Comparison of ENCODE assay signal across 8 cellular contexts in the genomic region with DNA sequence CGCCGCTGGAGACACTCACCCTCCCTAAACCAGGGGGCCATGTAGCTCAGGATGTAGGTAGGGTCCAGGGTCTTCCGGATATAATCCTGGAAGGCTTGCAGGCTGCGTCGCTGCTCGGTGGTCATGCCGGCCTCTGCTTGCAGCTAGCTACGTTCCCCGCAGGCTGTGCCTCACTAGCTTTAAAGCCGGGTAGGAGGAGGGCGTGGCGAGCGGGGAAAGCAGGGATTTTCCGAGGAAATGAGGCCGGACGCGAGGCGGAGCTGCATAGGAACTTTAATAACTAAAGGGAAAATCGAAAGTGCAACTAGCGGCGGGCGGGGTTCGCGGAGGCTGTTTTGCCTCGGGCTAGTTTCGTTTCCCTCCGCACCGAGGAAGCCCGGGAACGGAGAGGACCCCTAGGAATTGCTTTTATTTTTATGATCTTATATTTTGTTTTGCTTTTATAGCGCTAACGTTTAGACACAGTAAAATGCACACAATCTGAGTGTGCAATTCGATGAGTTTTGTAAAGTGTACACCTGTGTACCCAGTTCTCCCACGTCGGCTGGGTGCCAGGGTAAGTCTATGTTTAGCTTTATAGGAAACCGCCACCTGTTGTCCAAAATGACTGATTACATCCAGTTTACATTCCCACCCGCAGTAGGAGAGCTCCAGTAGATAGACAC. TPM values are rescaled to one million over a fixed set of nuclear protein-coding genes. Genes with fewer than 3 reads are reported as not detected.
DNase-seq lines count a peak whose midpoint lies in the region; ATAC-seq, FAIRE-seq and TF ChIP-seq lines count a peak whose summit lies in the region.

TSS of gene RIGI (minus strand) at position 155 of the 665 bp plus-strand sequence. CDS start at position 125, 30 bp downstream.

- no peaks in the 10 kb centered on the region for H3K9me3 ChIP-seq in endothelial cell of umbilical vein (replicated peaks; ENCODE audit: control insufficient read depth, insufficient read depth, low read length)
- H3K9me3 ChIP-seq in mononuclear cell (ENCODE audit: low read depth, low read length): no peaks in the 10 kb centered on the region

- ATAC-seq in GM19468 (IDR thresholded peaks at IDR 0.05; ENCODE audit: extremely low read depth, unreplicated experiment): peak; percentile 47

- TF ChIP-seq POLR2A in endothelial cell of umbilical vein (IDR thresholded peaks at IDR 0.05; ENCODE audit: low read depth, low read length): peak; percentile 87

- H3K4me2 ChIP-seq in endothelial cell of umbilical vein (ENCODE audit: insufficient read depth, low read length): peak within 1 kb of the TSS; percentile 94

- DNase-seq in COR-L47 (lab: John Stamatoyannopoulos, UW): peak; percentile 92
- peak; percentile 90 for DNase-seq in HS-5 (ENCODE audit: low read depth)
- peak; percentile 68 to 72 for DNase-seq in NOMO-1 (lab: John Stamatoyannopoulos, UW; ENCODE audit: unreplicated experiment in 2 of 2)
- peak; percentile 80 for DNase-seq in activated CD8-positive, alpha-beta memory T cell treated with anti-CD3 and anti-CD28 coated beads, Interleukin-2, amount 50 U/mL, for 4 hours
- peak; percentile 97 for DNase-seq in endothelial cell of umbilical vein (ENCODE audit: low read depth, low spot score)
- peak; percentile 54 to 75 for DNase-seq in stimulated activated CD8-positive, alpha-beta memory T cell treated with anti-CD3 and anti-CD28 coated beads, Interleukin-4, amount 100 ng/mL, for 1 hour (ENCODE audit: low read depth in 2 of 2, low spot score in 1 of 2)

- peak; percentile 92 for FAIRE-seq in endothelial cell of umbilical vein (lab: Jason Lieb, UNC)

- no peaks in the 10 kb centered on the region for H4K20me1 ChIP-seq in endothelial cell of umbilical vein (replicated peaks; ENCODE audit: control insufficient read depth, extremely low read depth, insufficient read depth, low read length)

- H3K27me3 ChIP-seq in endothelial cell of umbilical vein (ENCODE audit: control insufficient read depth in 2 of 2, insufficient read depth in 2 of 2, low read length in 2 of 2): no peaks in the 10 kb centered on the region
- H3K27me3 ChIP-seq in mononuclear cell (ENCODE audit: insufficient read depth, low read length): no peaks in the 10 kb centered on the region

- H3K79me2 ChIP-seq in endothelial cell of umbilical vein (ENCODE audit: control insufficient read depth, insufficient read depth, low read length): peaks cover 29% of the 10 kb centered on the region

- peak within 1 kb of the TSS; percentile 61 for H3K27ac ChIP-seq in endothelial cell of umbilical vein (ENCODE audit: insufficient read depth, low read depth, low read length)

- peak within 1 kb of the TSS; percentile 62 for H3K9ac ChIP-seq in endothelial cell of umbilical vein (replicated peaks; ENCODE audit: extremely low read depth, insufficient read depth, low read length)

- peak; percentile 29 to 43 for TF ChIP-seq CTCF in endothelial cell of umbilical vein (IDR thresholded peaks at IDR 0.05; ENCODE audit: extremely low read depth in 1 of 2, insufficient read depth in 1 of 2, low read depth in 1 of 2, low read length in 2 of 2)

- no peaks in the 10 kb centered on the region for H3K9me1 ChIP-seq in endothelial cell of umbilical vein (replicated peaks; ENCODE audit: control insufficient read depth, extremely low read depth, insufficient read depth, low read length)

- no peaks in the 10 kb centered on the region for H3K36me3 ChIP-seq in endothelial cell of umbilical vein (ENCODE audit: control insufficient read depth in 2 of 2, extremely low read depth in 1 of 2, insufficient read depth in 2 of 2, low read length in 2 of 2)

- H3K4me1 ChIP-seq in endothelial cell of umbilical vein (ENCODE audit: control insufficient read depth, extremely low read depth, insufficient read depth, low read length): peaks cover 15% of the 10 kb centered on the region
- H3K4me1 ChIP-seq in mononuclear cell (ENCODE audit: insufficient read depth, low read length): peaks cover 32% of the 10 kb centered on the region

- BruUV-seq in endothelial cell of umbilical vein (replicated peaks; lab: Mats Ljungman, UMichigan): no TSS peak

- dilution Hi-C loops in endothelial cell of umbilical vein (cut with MboI; ENCODE audit: extremely low pct_ligation_motif_present, low sequenced_read_pairs): no loop called here

- CTCF ChIA-PET in endothelial cell of umbilical vein (lab: Charles Lee): interaction anchor here (0.6 to 4.9 kb wide), 38 partner anchors 9 to 498 kb away, joined by 3 to 172 read pairs (median 6); partner anchors contain the start of genes ACO1, NDUFB6, SMIM27 and TOPORS

- peak within 1 kb of the TSS; percentile 73 for H2AFZ ChIP-seq in endothelial cell of umbilical vein (ENCODE audit: low read depth, low read length)

- intact Hi-C loops in endothelial cell of umbilical vein (cut with micrococcal nuclease): loop anchor here (1.0 to 2.0 kb wide), 7 partner anchors 24 to 147 kb away; partner anchors contain the start of gene ACO1

- POLR2A ChIA-PET in endothelial cell of umbilical vein (lab: Charles Lee): interaction anchor here (0.7 to 2.9 kb wide), 8 partner anchors 19 to 499 kb away, joined by 3 to 17 read pairs (median 5); partner anchors contain the start of gene DNAJA1

- H3K4me3 ChIP-seq in endothelial cell of umbilical vein (replicated peaks in 1 of 3; ENCODE audit: insufficient read depth in 1 of 3, low read depth in 1 of 3, low read length in 3 of 3) (peak within 1 kb of the TSS; percentile 78 to 88 (median 83)), mononuclear cell (ENCODE audit: low read length) (peak within 1 kb of the TSS; percentile 91)

TF ChIP-seq in endothelial cell of umbilical vein, 7 proteins besides CTCF, POLR2A, EP300 and RAD21:
- TF ChIP-seq MAX (IDR thresholded peaks at IDR 0.05; ENCODE audit: insufficient read depth, insufficient read length) (peak; percentile 15), EZH2 (IDR thresholded peaks at IDR 0.05; ENCODE audit: borderline replicate concordance, low read depth, low read length, severe bottlenecking) (no peak), JUN (IDR thresholded peaks at IDR 0.05; ENCODE audit: borderline replicate concordance, insufficient read depth, insufficient read length, low read depth) (no peak), POLR2AphosphoS5 (IDR thresholded peaks at IDR 0.05; ENCODE audit: insufficient read depth, low read depth, low read length) (peak; percentile 67), MYC (IDR thresholded peaks at IDR 0.05; ENCODE audit: low read depth, low read length) (peak; percentile 23), FOS (IDR thresholded peaks at IDR 0.05; ENCODE audit: borderline replicate concordance, insufficient read depth, low read length) (no peak), GATA2 (IDR thresholded peaks at IDR 0.05; ENCODE audit: insufficient read depth, insufficient read length, low read depth, low read length) (no peak)

RNA-seq across cellular contexts. Expression of gene RIGI, which starts in this region (rescaled TPM):
- total RNA-seq in endothelial cell of umbilical vein: 11.4 and 13.3 TPM in 2 replicates
- polyA plus RNA-seq in endothelial cell of umbilical vein: 3.8 and 4.5 TPM in 2 replicates
- polyA plus RNA-seq in endothelial cell of umbilical vein (2011; cell fraction: cytosol; rRNA removed): 5.3 and 5.7 TPM in 2 replicates
- 8.4 and 10.7 TPM in 2 replicates for polyA plus RNA-seq in endothelial cell of umbilical vein (2011; cell fraction: nucleus; rRNA removed)
- 18.4 and 21.6 TPM in 2 replicates for polyA plus RNA-seq in endothelial cell of umbilical vein (2012)
- polyA minus RNA-seq in endothelial cell of umbilical vein: 7.5 and 8.0 TPM in 2 replicates
- polyA minus RNA-seq in endothelial cell of umbilical vein (2011; cell fraction: cytosol; rRNA and poly(A)+ RNA removed): 0.82 TPM
- 8.1 and 12.6 TPM in 2 replicates for polyA minus RNA-seq in endothelial cell of umbilical vein (2011; cell fraction: nucleus; rRNA and poly(A)+ RNA removed)
- 5.6 TPM for total RNA-seq in mononuclear cell

Comparison
In these comparisons a context has a peak if more than half of its experiments do, and no peak if none do; other contexts are left out.
1. Peak in every context shown above with its lines: DNase-seq, ATAC-seq, H3K4me3 ChIP-seq and H3K27ac ChIP-seq.